In genomic region chr1:202805886-202806511, GRCh38 we compare ENCODE assay signal across 8 cellular contexts. TPM values are rescaled to one million over a fixed set of nuclear protein-coding genes. Genes with fewer than 3 reads are reported as not detected.
DNase-seq lines count a peak whose midpoint lies in the region; ATAC-seq and TF ChIP-seq lines count a peak whose summit lies in the region.

No MANE protein-coding gene starts in this region.

- H2AFZ ChIP-seq in OCI-LY3 (ENCODE audit: low read depth, low read length): peak overlapping the region; percentile 1; the same call in 1 of the 2 replicates

- H4K20me1 ChIP-seq in OCI-LY3 (ENCODE audit: insufficient read depth, low read length): peaks cover 37% of the 10 kb centered on the region

- no peaks in the 10 kb centered on the region for H3K36me3 Mint-ChIP-seq in chondrocyte (ENCODE audit: low read depth)

- ATAC-seq in GM21576 (IDR thresholded peaks at IDR 0.05; ENCODE audit: unreplicated experiment): no peak
- ATAC-seq in HG02678 (IDR thresholded peaks at IDR 0.05; ENCODE audit: unreplicated experiment): no peak

- peak overlapping the region; percentile 80 for H3K4me3 Mint-ChIP-seq in chondrocyte (ENCODE audit: unreplicated experiment)

- H3K4me3 ChIP-seq in GM08714 (ENCODE audit: low read length) (peak overlapping the region; percentile 89; the same call in 1 of the 2 replicates), OCI-LY3 (ENCODE audit: low read length) (peak overlapping the region; percentile 97), muscle layer of duodenum (ENCODE audit: low read depth in 1 of 2, low read length in 2 of 2) (peak overlapping the region; percentile 49 to 94)

- H3K27me3 ChIP-seq in OCI-LY3 (ENCODE audit: low read depth, low read length): peaks cover 7% of the 10 kb centered on the region
- no peaks in the 10 kb centered on the region for H3K27me3 ChIP-seq in muscle layer of duodenum (ENCODE audit: low read depth, low read length)

- peak overlapping the region; percentile 85 for H3K4me2 ChIP-seq in OCI-LY3 (ENCODE audit: low read length)

- no peaks in the 10 kb centered on the region for H3K27me3 Mint-ChIP-seq in chondrocyte (ENCODE audit: low read depth)

- peak overlapping the region; percentile 90 for H3K9ac ChIP-seq in OCI-LY3 (ENCODE audit: low read length)

- no peak for TF ChIP-seq CTCF in OCI-LY3 (IDR thresholded peaks at IDR 0.05; ENCODE audit: low read depth, low read length)
- no peak for TF ChIP-seq CTCF in chondrocyte (IDR thresholded peaks at IDR 0.05)

- DNase-seq in chondrocyte (ENCODE audit: low spot score) (no peak), putamen (ENCODE audit: low spot score) (no peak), NAMALWA (ENCODE audit: low spot score) (no peak)

- H3K27ac ChIP-seq in OCI-LY3 (ENCODE audit: low read length): peak overlapping the region; percentile 56
- peak overlapping the region; percentile 3 for H3K27ac ChIP-seq in muscle layer of duodenum (ENCODE audit: low read length)

- no peaks in the 10 kb centered on the region for H3K9me3 Mint-ChIP-seq in chondrocyte (ENCODE audit: low read depth)

- peaks cover 68% of the 10 kb centered on the region for H3K4me1 Mint-ChIP-seq in chondrocyte (ENCODE audit: low read depth)

- peaks cover 70% of the 10 kb centered on the region for H3K79me2 ChIP-seq in OCI-LY3 (ENCODE audit: low read length)

- H3K4me1 ChIP-seq in OCI-LY3 (ENCODE audit: low read length) (peaks cover 27% of the 10 kb centered on the region), muscle layer of duodenum (ENCODE audit: control insufficient read depth in 1 of 2, insufficient read depth in 2 of 2, low read length in 2 of 2) (peaks cover 19 to 42% of the 10 kb centered on the region in 2 donors)

- H3K27ac Mint-ChIP-seq in chondrocyte (ENCODE audit: unreplicated experiment): peak overlapping the region; percentile 87

- H3K9me3 ChIP-seq in OCI-LY3 (ENCODE audit: insufficient read depth, low read length) (no peaks in the 10 kb centered on the region), muscle layer of duodenum (ENCODE audit: control insufficient read depth in 1 of 2, low read length in 2 of 2) (no peaks in the 10 kb centered on the region)

- H3K36me3 ChIP-seq in OCI-LY3 (replicated peaks; ENCODE audit: low read depth, low read length) (no peaks in the 10 kb centered on the region), muscle layer of duodenum (ENCODE audit: control insufficient read depth in 1 of 2, insufficient read depth in 2 of 2, low read length in 2 of 2) (no peaks in the 10 kb centered on the region)

RNA-seq across cellular contexts. Expression of gene KDM5B, which starts 2.2 kb away (rescaled TPM):
- total RNA-seq in chondrocyte: 123 to 131 TPM (median 126 TPM) in 3 replicates

RNA-seq across cellular contexts. Expression of gene PCAT6, which starts 4.8 kb away (rescaled TPM):
- 4.2 to 6.8 TPM (median 4.5 TPM) in 3 replicates for total RNA-seq in chondrocyte
